ENCODE assay signal across 8 cellular contexts in genomic region chr9:98056403-98057094, GRCh38. TPM values are rescaled to one million over a fixed set of nuclear protein-coding genes. Genes with fewer than 3 reads are reported as not detected.
DNase-seq lines count a peak whose midpoint lies in the region; ATAC-seq and TF ChIP-seq lines count a peak whose summit lies in the region.

Gene NANS (plus strand): TSS chr9:98056732. CDS start chr9:98056809, 77 bp downstream.

- TF ChIP-seq CTCF in Peyer's patch (IDR thresholded peaks at IDR 0.05) = peak in 2 of 6 experiments; percentile 18 to 26

- ATAC-seq in GM21737 (IDR thresholded peaks at IDR 0.05; ENCODE audit: unreplicated experiment) (peak; percentile 92), esophagus mucosa (peak; percentile 98)

- DNase-seq in DMS79 (lab: John Stamatoyannopoulos, UW) = peak; percentile 50
- peak; percentile 86 for DNase-seq in KG1 (lab: John Stamatoyannopoulos, UW)
- peak; percentile 97 to 98 (median 97) for DNase-seq in Peyer's patch
- DNase-seq in activated T-cell treated with anti-CD3 and anti-CD28 coated beads, Interleukin-2, amount 50 U/mL, for 48 hours = peak; percentile 91 to 96
- peak; percentile 76 to 78 for DNase-seq in stimulated activated CD8-positive, alpha-beta memory T cell treated with anti-CD3 and anti-CD28 coated beads, Interleukin-7, amount 100 ng/mL, for 1 hour (ENCODE audit: low read depth in 2 of 2)

- H3K9ac ChIP-seq in muscle layer of colon (ENCODE audit: low read length) = peak within 1 kb of the TSS; percentile 85

- H3K4me3 ChIP-seq in Peyer's patch (peak within 1 kb of the TSS; percentile 74 to 99 (median 89)), muscle layer of colon (ENCODE audit: low read depth in 1 of 2, low read length in 2 of 2) (peak within 1 kb of the TSS; percentile 82 to 84)

- H3K4me1 ChIP-seq in Peyer's patch (peaks cover 0 to 19% (median 0%) of the 10 kb centered on the region in 4 donors), muscle layer of colon (ENCODE audit: insufficient read depth, low read length) (peaks cover 5% of the 10 kb centered on the region)

- H3K27me3 ChIP-seq in Peyer's patch = no peaks in the 10 kb centered on the region
- H3K27me3 ChIP-seq in muscle layer of colon (ENCODE audit: control insufficient read depth in 1 of 2, insufficient read depth in 2 of 2, low read length in 2 of 2) = no peaks in the 10 kb centered on the region

- H3K9me3 ChIP-seq in Peyer's patch (no peaks in the 10 kb centered on the region), muscle layer of colon (ENCODE audit: low read length) (no peaks in the 10 kb centered on the region)

- H3K27ac ChIP-seq in Peyer's patch = peak within 1 kb of the TSS; percentile 93 to 98 (median 96)
- H3K27ac ChIP-seq in muscle layer of colon (ENCODE audit: low read depth, low read length) = peak within 1 kb of the TSS; percentile 88

- peaks cover 0 to 10% (median 0%) of the 10 kb centered on the region in 3 donors for H3K36me3 ChIP-seq in Peyer's patch
- peaks cover 6% of the 10 kb centered on the region for H3K36me3 ChIP-seq in muscle layer of colon (ENCODE audit: insufficient read depth, low read length)

- peak; percentile 97 to 99 for TF ChIP-seq POLR2A in Peyer's patch (IDR thresholded peaks at IDR 0.05)

RNA-seq across cellular contexts. Expression of gene NANS, which starts in this region (rescaled TPM):
- total RNA-seq in Peyer's patch (10 to 100 TPM; 46.4 to 90.8 (median 76.7) TPM), esophagus mucosa (35.6 TPM)

Comparison
In these comparisons a context has a peak if more than half of its experiments do, and no peak if none do; other contexts are left out.
1. Peak in every context shown above with its lines: DNase-seq, ATAC-seq, H3K4me3 ChIP-seq and H3K27ac ChIP-seq.